Comparison of ENCODE assay signal across 7 cellular contexts in genomic region chr10:102450124-102450373, GRCh38. TPM values are rescaled to one million over a fixed set of nuclear protein-coding genes. Genes with fewer than 3 reads are reported as not detected.
DNase-seq lines count a peak whose midpoint lies in the region; FAIRE-seq and TF ChIP-seq lines count a peak whose summit lies in the region.

No MANE protein-coding gene starts in this region.

- no peak overlapping the region for H3K56ac ChIP-seq in H9 (ENCODE audit: insufficient read length, low read depth, low read length)

- H3K27ac Mint-ChIP-seq in H9: peak overlapping the region; percentile 78 to 96 (median 94)

- H3K27ac ChIP-seq in H9 (ENCODE audit: insufficient read length, low read depth, low read length) (no peak overlapping the region), SJCRH30 (no peak overlapping the region), small intestine (ENCODE audit: low read depth in 1 of 2, low read length in 1 of 2) (peak overlapping the region; percentile 88 to 94)

- H3K14ac ChIP-seq in H9 (ENCODE audit: insufficient read depth, low read length): no peak overlapping the region

- H2AK5ac ChIP-seq in H9 (ENCODE audit: insufficient read length, low read length): no peak overlapping the region

- no peak overlapping the region for H4K5ac ChIP-seq in H9 (ENCODE audit: insufficient read length, low read depth, low read length)

- no peak overlapping the region for H2AFZ ChIP-seq in H9 (ENCODE audit: low read length)

- H3K79me1 ChIP-seq in H9 (ENCODE audit: insufficient read depth, low read depth, low read length, poor library complexity, severe bottlenecking): peaks cover 3% of the 10 kb centered on the region

- H3K18ac ChIP-seq in H9 (ENCODE audit: insufficient read length, low read depth, low read length): no peak overlapping the region

- H3K4me3 ChIP-seq in SJCRH30 (peak overlapping the region; percentile 67), foreskin fibroblast (ENCODE audit: low read depth in 1 of 2, low read length in 2 of 2) (peak overlapping the region; percentile 64 to 74), small intestine (ENCODE audit: low read depth in 1 of 2, low read length in 2 of 2) (peak overlapping the region; percentile 86 to 98)

- H2BK5ac ChIP-seq in H9 (ENCODE audit: insufficient read length, low read length): no peak overlapping the region

- no peak for FAIRE-seq in small intestine (lab: Jason Lieb, UNC)

- no peak overlapping the region for H2BK12ac ChIP-seq in H9 (ENCODE audit: insufficient read length, low read depth, low read length)

- H3K23ac ChIP-seq in H9 (ENCODE audit: insufficient read length, low read depth, low read length): no peak overlapping the region

- H3K4me1 Mint-ChIP-seq in H9: peaks cover 33 to 43% of the 10 kb centered on the region in 2 experiments

- H3K4me3 Mint-ChIP-seq in H9: peak overlapping the region; percentile 84 to 97

- H3T11ph ChIP-seq in H9 (ENCODE audit: low read length): no peak overlapping the region

- no peak overlapping the region; the same call in 1 of the 2 replicates for H3K4ac ChIP-seq in H9 (ENCODE audit: low read depth, low read length)

- H4K8ac ChIP-seq in H9 (replicated peaks; ENCODE audit: insufficient read length, low read depth, low read length): no peak overlapping the region

- H2BK20ac ChIP-seq in H9 (ENCODE audit: low read depth, low read length, poor library complexity, severe bottlenecking): no peak overlapping the region

- H2BK120ac ChIP-seq in H9 (ENCODE audit: low read depth, low read length, poor library complexity, severe bottlenecking): no peak overlapping the region

- no CpG with 5 or more reads among the region's 11 CpGs for WGBS in H9 (ENCODE audit: extremely low coverage, insufficient read length, low lambda C conversion rate)
- 0 to 1% (median 0%) methylated on average over 11 of the region's 11 CpGs for WGBS in small intestine, 3 donors

- no peak for TF ChIP-seq CTCF in H9 (conservative IDR thresholded peaks at IDR 0.05)
- TF ChIP-seq CTCF in foreskin fibroblast (IDR thresholded peaks at IDR 0.05; ENCODE audit: low read depth, low read length): no peak

- peak overlapping the region; percentile 78 for H3K9ac ChIP-seq in H9 (ENCODE audit: extremely low read depth, insufficient read length, low read length)

- peak overlapping the region; percentile 92 for H3K4me2 ChIP-seq in H9 (ENCODE audit: insufficient read depth, insufficient read length, low read length)

- peaks cover 3% of the 10 kb centered on the region; the same call in 1 of the 2 replicates for H3K27me3 Mint-ChIP-seq in H9 (ENCODE audit: low read depth)

- H3K36me3 ChIP-seq in SJCRH30: no peaks in the 10 kb centered on the region
- H3K36me3 ChIP-seq in small intestine (ENCODE audit: control insufficient read depth in 2 of 2, insufficient read depth in 2 of 2, low read length in 2 of 2): no peaks in the 10 kb centered on the region

- H4K20me1 ChIP-seq in H9 (ENCODE audit: control insufficient read depth, insufficient read depth, insufficient read length): no peaks in the 10 kb centered on the region

- peaks cover 4 to 8% (median 4%) of the 10 kb centered on the region in 3 experiments for H3K36me3 Mint-ChIP-seq in H9 (ENCODE audit: insufficient read depth in 1 of 3, low read depth in 3 of 3)

- H4K91ac ChIP-seq in H9 (ENCODE audit: insufficient read length, low read depth, low read length): no peak overlapping the region

- H3K9me3 Mint-ChIP-seq in H9: no peaks in the 10 kb centered on the region; a peak in 2 of 5 replicates

- H3K27me3 ChIP-seq in H9 (ENCODE audit: insufficient read depth, low read length) (0 out of 2 replicates have a peak, but pooled peaks cover 2% of the 10 kb centered on the region), SJCRH30 (no peaks in the 10 kb centered on the region), small intestine (ENCODE audit: control insufficient read depth in 2 of 2, insufficient read depth in 2 of 2, low read length in 2 of 2) (no peaks in the 10 kb centered on the region)

- DNase-seq in H9: no peak
- DNase-seq in SJCRH30: no peak
- no peak for DNase-seq in foreskin fibroblast
- DNase-seq in small intestine: no peak
- DNase-seq in NCI-H1417 (lab: John Stamatoyannopoulos, UW): no peak
- no peak for DNase-seq in mesenteric fat pad (ENCODE audit: low spot score)
- DNase-seq in cerebellum (ENCODE audit: low spot score): no peak

- peaks cover 3% of the 10 kb centered on the region; the same call in 1 of the 2 replicates for H3K79me2 ChIP-seq in H9 (ENCODE audit: insufficient read depth, low read length)

- H3K4me1 ChIP-seq in H9 (ENCODE audit: insufficient read depth, low read length): peaks cover 7% of the 10 kb centered on the region; the same call in 1 of the 2 replicates
- H3K4me1 ChIP-seq in SJCRH30: peaks cover 10% of the 10 kb centered on the region
- H3K4me1 ChIP-seq in small intestine (ENCODE audit: control insufficient read depth in 2 of 2, insufficient read depth in 1 of 2, low read depth in 1 of 2, low read length in 1 of 2): peaks cover 0 to 2% of the 10 kb centered on the region in 2 donors

- H3K9me3 ChIP-seq in H9 (ENCODE audit: control insufficient read depth, low read depth, low read length): no peaks in the 10 kb centered on the region
- H3K9me3 ChIP-seq in SJCRH30 (replicated peaks): no peaks in the 10 kb centered on the region
- H3K9me3 ChIP-seq in small intestine (ENCODE audit: control insufficient read depth, low read depth): no peaks in the 10 kb centered on the region

- H2BK15ac ChIP-seq in H9 (ENCODE audit: low read depth, low read length): no peak overlapping the region

- peaks cover 11% of the 10 kb centered on the region for H3K23me2 ChIP-seq in H9 (ENCODE audit: insufficient read length, low read depth, low read length, poor library complexity, severe bottlenecking)

RNA-seq across cellular contexts. Expression of gene C10orf95, which starts 1.3 kb away (rescaled TPM):
- total RNA-seq in H9 (2021) (not detected in 2 replicates), mesenteric fat pad (0.22 TPM), cerebellum (not detected)
- 0.08 and 0.15 TPM in 2 replicates for total RNA-seq in SJCRH30 (2014; rRNA removed; shearing (Covaris generic))
- polyA plus RNA-seq in small intestine: under 1 TPM in 1 of 3 donors, not detected in 2; 0.61 TPM

RNA-seq across cellular contexts. Expression of gene CUEDC2, which starts 17.7 kb away (rescaled TPM):
- total RNA-seq in H9 (2021) (41.2 and 43.0 TPM in 2 replicates), mesenteric fat pad (42.4 TPM), cerebellum (28.3 TPM)
- 94.8 and 101 TPM in 2 replicates for total RNA-seq in SJCRH30 (2014; rRNA removed; shearing (Covaris generic))
- 10 to 100 TPM; 23.3 to 43.8 (median 25.7) TPM for polyA plus RNA-seq in small intestine

RNA-seq across cellular contexts. Expression of gene FBXL15, which starts 29.4 kb away (rescaled TPM):
- total RNA-seq in H9 (2021) (8.4 and 9.1 TPM in 2 replicates), mesenteric fat pad (15.4 TPM), cerebellum (6.2 TPM)
- total RNA-seq in SJCRH30 (2014; rRNA removed; shearing (Covaris generic)): 5.8 and 6.1 TPM in 2 replicates
- 10 to 100 TPM; 34.1 to 47.0 (median 35.1) TPM for polyA plus RNA-seq in small intestine

RNA-seq across cellular contexts. Expression of gene PSD, which starts 31.5 kb away (rescaled TPM):
- total RNA-seq in H9 (2021) (3.4 and 3.6 TPM in 2 replicates), mesenteric fat pad (not detected), cerebellum (38.8 TPM)
- 0.18 and 0.26 TPM in 2 replicates for total RNA-seq in SJCRH30 (2014; rRNA removed; shearing (Covaris generic))
- polyA plus RNA-seq in small intestine: 1 to 10 TPM; 1.1 to 4.4 (median 1.4) TPM

RNA-seq across cellular contexts. Expression of gene ACTR1A, which starts 52.5 kb away (rescaled TPM):
- total RNA-seq in H9 (2021): 82.1 and 84.2 TPM in 2 replicates
- 257 and 271 TPM in 2 replicates for total RNA-seq in SJCRH30 (2014; rRNA removed; shearing (Covaris generic))
- 10 to 100 TPM; 66.7 to 68.1 (median 67.8) TPM for polyA plus RNA-seq in small intestine
- 111 TPM for total RNA-seq in mesenteric fat pad
- 115 TPM for total RNA-seq in cerebellum

Comparison
In these comparisons a context has a peak if more than half of its experiments do, and no peak if none do; other contexts are left out.
1. H3K27ac ChIP-seq: peak in small intestine (2 of 2); none in H9 (single experiment) and SJCRH30 (single experiment).
2. Peak in every context shown above with its lines, with median percentiles within 50 percentile points of each other: H3K4me3 ChIP-seq.